16 cellular contexts compared by ENCODE assay signal in genomic region chr2:16241166-16242160, GRCh38.
DNase-seq lines count a peak whose midpoint lies in the region; ATAC-seq and TF ChIP-seq lines count a peak whose summit lies in the region.
"Had no signal": no experiment of that assay in that cellular context is flagged by ENCODE, and none has a peak within 500 bp of the region (broad histone marks: within the 10 kb centered on the region; RNA-seq: fewer than 3 reads in every experiment).

No MANE protein-coding gene starts in this region.

- H3K27ac Mint-ChIP-seq in natural killer cell treated with Interleukin-12 subunit alpha and Interleukin-12 subunit beta and Interleukin-15 and Interleukin-18, amount 100 ng/mL, for 72 hours, result no peak overlapping the region
- H3K27ac Mint-ChIP-seq in natural killer cell (no peak overlapping the region), endodermal cell (no peak overlapping the region), osteocyte (ENCODE audit: unreplicated experiment) (no peak overlapping the region)
- no peak overlapping the region for H3K27ac Mint-ChIP-seq in activated CD4-positive, alpha-beta memory T cell treated with anti-CD3 and anti-CD28 coated beads for 36 hours
- H3K27ac Mint-ChIP-seq: CD4-positive, alpha-beta T cell; HFFc6 had no signal

- no peak overlapping the region for H3K27ac ChIP-seq in endodermal cell (ENCODE audit: low read depth, low read length)
- H3K27ac ChIP-seq: C4-2B had no signal

- no peak overlapping the region for H3K9ac ChIP-seq in endodermal cell (ENCODE audit: extremely low read depth, low read length, poor library complexity, severe bottlenecking)

- no peak overlapping the region for H3K4me3 ChIP-seq in endodermal cell (ENCODE audit: low read length)
- H3K4me3 ChIP-seq: K562 had no signal

- no peaks in the 10 kb centered on the region for H3K4me1 Mint-ChIP-seq in natural killer cell treated with Interleukin-12 subunit alpha and Interleukin-12 subunit beta and Interleukin-15 and Interleukin-18, amount 100 ng/mL, for 72 hours (ENCODE audit: low read depth in 2 of 2)
- H3K4me1 Mint-ChIP-seq in natural killer cell, result no peaks in the 10 kb centered on the region
- H3K4me1 Mint-ChIP-seq in endodermal cell, result peaks cover 10% of the 10 kb centered on the region
- no peaks in the 10 kb centered on the region for H3K4me1 Mint-ChIP-seq in osteocyte (ENCODE audit: unreplicated experiment)
- H3K4me1 Mint-ChIP-seq in activated CD4-positive, alpha-beta memory T cell treated with anti-CD3 and anti-CD28 coated beads for 36 hours (ENCODE audit: low read depth), result no peaks in the 10 kb centered on the region

- WGBS in endodermal cell (ENCODE audit: insufficient coverage in 1 of 2, insufficient read length in 1 of 2), 2 experiments, result 91 to 100% methylated on average over 2 to 5 of the region's 6 CpGs

- H3K36me3 ChIP-seq in endodermal cell (ENCODE audit: control insufficient read depth, insufficient read depth, low read length), result no peaks in the 10 kb centered on the region

- no peaks in the 10 kb centered on the region for H3K27me3 ChIP-seq in endodermal cell (ENCODE audit: control insufficient read depth, insufficient read depth, low read length, poor library complexity, severe bottlenecking)

- H3K27me3 Mint-ChIP-seq in natural killer cell treated with Interleukin-12 subunit alpha and Interleukin-12 subunit beta and Interleukin-15 and Interleukin-18, amount 100 ng/mL, for 72 hours, result peaks cover 4 to 17% of the 10 kb centered on the region in 2 donors
- H3K27me3 Mint-ChIP-seq in natural killer cell (ENCODE audit: low read depth in 2 of 2) (peaks cover 0 to 3% of the 10 kb centered on the region in 2 donors), endodermal cell (ENCODE audit: insufficient read depth) (peaks cover 2% of the 10 kb centered on the region), osteocyte (ENCODE audit: unreplicated experiment) (no peaks in the 10 kb centered on the region)
- H3K27me3 Mint-ChIP-seq in activated CD4-positive, alpha-beta memory T cell treated with anti-CD3 and anti-CD28 coated beads for 36 hours, result no peaks in the 10 kb centered on the region

- CTCF ChIA-PET in activated CD4-positive, alpha-beta memory T cell treated with anti-CD3 and anti-CD28 coated beads for 36 hours (lab: Charles Lee), result no interaction called here

- H3K4me3 Mint-ChIP-seq in natural killer cell treated with Interleukin-12 subunit alpha and Interleukin-12 subunit beta and Interleukin-15 and Interleukin-18, amount 100 ng/mL, for 72 hours, result no peak overlapping the region
- H3K4me3 Mint-ChIP-seq in natural killer cell (no peak overlapping the region), endodermal cell (no peak overlapping the region), osteocyte (ENCODE audit: unreplicated experiment) (no peak overlapping the region)
- no peak overlapping the region for H3K4me3 Mint-ChIP-seq in activated CD4-positive, alpha-beta memory T cell treated with anti-CD3 and anti-CD28 coated beads for 36 hours
- H3K4me3 Mint-ChIP-seq: CD4-positive, alpha-beta T cell; HFFc6 had no signal

- POLR2A ChIA-PET in activated CD4-positive, alpha-beta memory T cell treated with anti-CD3 and anti-CD28 coated beads for 36 hours (lab: Charles Lee), result no interaction called here

- no peak for TF ChIP-seq CTCF in natural killer cell (IDR thresholded peaks at IDR 0.05)
- no peak for TF ChIP-seq CTCF in endodermal cell (conservative IDR thresholded peaks at IDR 0.05)
- no peak for TF ChIP-seq CTCF in osteocyte (IDR thresholded peaks at IDR 0.05)
- no peak for TF ChIP-seq CTCF in GM10266 (IDR thresholded peaks at IDR 0.05; ENCODE audit: control insufficient read depth, insufficient read depth, low read depth, missing control alignments)

- peak; percentile 44 for DNase-seq in natural killer cell treated with Interleukin-12 subunit alpha and Interleukin-12 subunit beta and Interleukin-15 and Interleukin-18, amount 100 ng/mL, for 72 hours (ENCODE audit: low spot score)
- DNase-seq in natural killer cell (no peak), endodermal cell (peak; percentile 7), osteocyte (ENCODE audit: extremely low spot score, unreplicated experiment) (peak; percentile 60), AG08396 (ENCODE audit: low spot score) (no peak), GM10266 (ENCODE audit: extremely low spot score) (no peak)
- DNase-seq in activated CD4-positive, alpha-beta memory T cell treated with anti-CD3 and anti-CD28 coated beads for 36 hours, result no peak
- DNase-seq: CD4-positive, alpha-beta T cell; DMS153; DMS79; GDM1; HFFc6; IMR-90 had no signal

- intact Hi-C loops in natural killer cell (cut with micrococcal nuclease), result no loop called here
- intact Hi-C loops in activated CD4-positive, alpha-beta memory T cell treated with anti-CD3 and anti-CD28 coated beads for 36 hours (cut with micrococcal nuclease), result no loop called here

- H3K9me3 Mint-ChIP-seq in natural killer cell treated with Interleukin-12 subunit alpha and Interleukin-12 subunit beta and Interleukin-15 and Interleukin-18, amount 100 ng/mL, for 72 hours, result no peaks in the 10 kb centered on the region
- no peaks in the 10 kb centered on the region for H3K9me3 Mint-ChIP-seq in natural killer cell
- no peaks in the 10 kb centered on the region for H3K9me3 Mint-ChIP-seq in endodermal cell
- peaks cover 8% of the 10 kb centered on the region for H3K9me3 Mint-ChIP-seq in osteocyte (ENCODE audit: unreplicated experiment)
- no peaks in the 10 kb centered on the region for H3K9me3 Mint-ChIP-seq in activated CD4-positive, alpha-beta memory T cell treated with anti-CD3 and anti-CD28 coated beads for 36 hours
- H3K9me3 Mint-ChIP-seq: CD4-positive, alpha-beta T cell had no signal

- ATAC-seq in natural killer cell treated with Interleukin-12 subunit alpha and Interleukin-12 subunit beta and Interleukin-15 and Interleukin-18, amount 100 ng/mL, for 72 hours, result no peak
- no peak for ATAC-seq in natural killer cell
- ATAC-seq: HCT116, K562 had no signal

- H3K4me1 ChIP-seq in endodermal cell (ENCODE audit: control insufficient read depth, insufficient read depth, low read length), result no peaks in the 10 kb centered on the region

- H3K9me3 ChIP-seq in endodermal cell (ENCODE audit: control insufficient read depth, low read length), result no peaks in the 10 kb centered on the region

- no peaks in the 10 kb centered on the region for H3K36me3 Mint-ChIP-seq in natural killer cell treated with Interleukin-12 subunit alpha and Interleukin-12 subunit beta and Interleukin-15 and Interleukin-18, amount 100 ng/mL, for 72 hours
- H3K36me3 Mint-ChIP-seq in natural killer cell (no peaks in the 10 kb centered on the region), endodermal cell (ENCODE audit: low read depth) (no peaks in the 10 kb centered on the region), osteocyte (ENCODE audit: unreplicated experiment) (no peaks in the 10 kb centered on the region)
- H3K36me3 Mint-ChIP-seq in activated CD4-positive, alpha-beta memory T cell treated with anti-CD3 and anti-CD28 coated beads for 36 hours, result no peaks in the 10 kb centered on the region

Comparison
In these comparisons a context has a peak if more than half of its experiments do, and no peak if none do; other contexts are left out.
1. DNase-seq: peak in natural killer cell treated with Interleukin-12 subunit alpha and Interleukin-12 subunit beta and Interleukin-15 and Interleukin-18, amount 100 ng/mL, for 72 hours (single experiment), endodermal cell (single experiment) and osteocyte (single experiment); none in natural killer cell (single experiment), activated CD4-positive, alpha-beta memory T cell treated with anti-CD3 and anti-CD28 coated beads for 36 hours (single experiment), AG08396 (single experiment) and GM10266 (single experiment).